8 cellular contexts compared by ENCODE assay signal in genomic region chr19:13847033-13847899, GRCh38. TPM values are rescaled to one million over a fixed set of nuclear protein-coding genes. Genes with fewer than 3 reads are reported as not detected.
DNase-seq lines count a peak whose midpoint lies in the region; ATAC-seq, FAIRE-seq and TF ChIP-seq lines count a peak whose summit lies in the region.

No MANE protein-coding gene starts in this region.

- H3K27me3 ChIP-seq in BE2C (no peaks in the 10 kb centered on the region), endothelial cell of umbilical vein (ENCODE audit: control insufficient read depth in 2 of 2, insufficient read depth in 2 of 2, low read length in 2 of 2) (no peaks in the 10 kb centered on the region), mononuclear cell (ENCODE audit: insufficient read depth, low read length) (no peaks in the 10 kb centered on the region)

- TF ChIP-seq CTCF in BE2C (IDR thresholded peaks at IDR 0.05; ENCODE audit: low read depth, low read length) (peak; percentile 26; the same call in 1 of the 2 replicates), endothelial cell of umbilical vein (IDR thresholded peaks at IDR 0.05; ENCODE audit: extremely low read depth in 1 of 2, insufficient read depth in 1 of 2, low read depth in 1 of 2, low read length in 2 of 2) (peak in 1 of 2 donors; percentile 13)

- dilution Hi-C loops in endothelial cell of umbilical vein (cut with MboI; ENCODE audit: extremely low pct_ligation_motif_present, low sequenced_read_pairs): no loop called here

- FAIRE-seq in endothelial cell of umbilical vein (lab: Jason Lieb, UNC): peak; percentile 77

- ATAC-seq in HG03558 (IDR thresholded peaks at IDR 0.05; ENCODE audit: extremely low read depth, unreplicated experiment): peak; percentile 9

- H3K4me1 ChIP-seq in BE2C (peaks cover 32% of the 10 kb centered on the region), endothelial cell of umbilical vein (ENCODE audit: control insufficient read depth, extremely low read depth, insufficient read depth, low read length) (peaks cover 46% of the 10 kb centered on the region), mononuclear cell (ENCODE audit: insufficient read depth, low read length) (peaks cover 87% of the 10 kb centered on the region)

- H3K9me3 ChIP-seq in BE2C: no peaks in the 10 kb centered on the region
- H3K9me3 ChIP-seq in endothelial cell of umbilical vein (replicated peaks; ENCODE audit: control insufficient read depth, insufficient read depth, low read length): no peaks in the 10 kb centered on the region
- H3K9me3 ChIP-seq in mononuclear cell (ENCODE audit: low read depth, low read length): no peaks in the 10 kb centered on the region

- H3K4me3 ChIP-seq in BE2C (ENCODE audit: low read depth, low read length): peak overlapping the region; percentile 65
- H3K4me3 ChIP-seq in endothelial cell of umbilical vein (replicated peaks in 1 of 3; ENCODE audit: insufficient read depth in 1 of 3, low read depth in 1 of 3, low read length in 3 of 3): peak overlapping the region in 2 of 3 experiments; percentile 1 to 48
- H3K4me3 ChIP-seq in mononuclear cell (ENCODE audit: low read length): peak overlapping the region; percentile 41

- DNase-seq in BE2C: peak; percentile 95
- DNase-seq in GM19240 (ENCODE audit: insufficient read length, low spot score): peak; percentile 65
- peak; percentile 77 for DNase-seq in NOMO-1 treated with DMSO at 0.1 percent for 48 hours (lab: John Stamatoyannopoulos, UW; ENCODE audit: unreplicated experiment)
- DNase-seq in activated CD8-positive, alpha-beta memory T cell treated with anti-CD3 and anti-CD28 coated beads, Interleukin-2, amount 50 U/mL, for 4 hours: peak; percentile 93
- DNase-seq in endothelial cell of umbilical vein (ENCODE audit: low read depth, low spot score): peak; percentile 89
- peak; percentile 80 to 83 for DNase-seq in stimulated activated CD8-positive, alpha-beta memory T cell treated with anti-CD3 and anti-CD28 coated beads, Interleukin-2, amount 100 ng/mL, for 1 hour (ENCODE audit: low read depth in 2 of 2)

- H3K36me3 ChIP-seq in BE2C (no peaks in the 10 kb centered on the region), endothelial cell of umbilical vein (ENCODE audit: control insufficient read depth in 2 of 2, extremely low read depth in 1 of 2, insufficient read depth in 2 of 2, low read length in 2 of 2) (no peaks in the 10 kb centered on the region)

- peak overlapping the region; percentile 53 for H3K4me2 ChIP-seq in endothelial cell of umbilical vein (ENCODE audit: insufficient read depth, low read length)

- peak overlapping the region; percentile 96 for H3K9ac ChIP-seq in endothelial cell of umbilical vein (replicated peaks; ENCODE audit: extremely low read depth, insufficient read depth, low read length)

- POLR2A ChIA-PET in endothelial cell of umbilical vein (lab: Charles Lee): interaction anchor here (0.6 to 2.4 kb wide), 4 partner anchors 11 to 51 kb away, joined by 3 to 12 read pairs (median 10); no protein-coding TSS in a partner anchor

- peaks cover 7% of the 10 kb centered on the region for H3K79me2 ChIP-seq in endothelial cell of umbilical vein (ENCODE audit: control insufficient read depth, insufficient read depth, low read length)

- H3K9me1 ChIP-seq in endothelial cell of umbilical vein (replicated peaks; ENCODE audit: control insufficient read depth, extremely low read depth, insufficient read depth, low read length): no peaks in the 10 kb centered on the region

- peak; percentile 26 for TF ChIP-seq POLR2A in endothelial cell of umbilical vein (IDR thresholded peaks at IDR 0.05; ENCODE audit: low read depth, low read length)

- TSS peak; percentile 31 for BruUV-seq in endothelial cell of umbilical vein (replicated peaks; lab: Mats Ljungman, UMichigan)

- intact Hi-C loops in endothelial cell of umbilical vein (cut with micrococcal nuclease): loop anchor here (1.0 kb wide), 2 partner anchors 8 to 15 kb away; no protein-coding TSS in a partner anchor

- no peak overlapping the region for H2AFZ ChIP-seq in endothelial cell of umbilical vein (ENCODE audit: low read depth, low read length)

- H4K20me1 ChIP-seq in endothelial cell of umbilical vein (replicated peaks; ENCODE audit: control insufficient read depth, extremely low read depth, insufficient read depth, low read length): no peaks in the 10 kb centered on the region

- CTCF ChIA-PET in endothelial cell of umbilical vein (lab: Charles Lee): interaction anchor here (0.7 to 3.1 kb wide), 4 partner anchors 8 to 63 kb away, joined by 3 to 19 read pairs (median 6); no protein-coding TSS in a partner anchor

- H3K27ac ChIP-seq in endothelial cell of umbilical vein (ENCODE audit: insufficient read depth, low read depth, low read length): peak overlapping the region; percentile 99

TF ChIP-seq in endothelial cell of umbilical vein, 7 proteins besides CTCF, POLR2A, EP300 and RAD21:
- no peak for TF ChIP-seq EZH2 (IDR thresholded peaks at IDR 0.05; ENCODE audit: borderline replicate concordance, low read depth, low read length, severe bottlenecking)
- TF ChIP-seq GATA2 (IDR thresholded peaks at IDR 0.05; ENCODE audit: insufficient read depth, insufficient read length, low read depth, low read length): no peak
- TF ChIP-seq JUN (IDR thresholded peaks at IDR 0.05; ENCODE audit: borderline replicate concordance, insufficient read depth, insufficient read length, low read depth): peak; percentile 72
- peak; percentile 80 for TF ChIP-seq FOS (IDR thresholded peaks at IDR 0.05; ENCODE audit: borderline replicate concordance, insufficient read depth, low read length)
- TF ChIP-seq POLR2AphosphoS5 (IDR thresholded peaks at IDR 0.05; ENCODE audit: insufficient read depth, low read depth, low read length): peak; percentile 69
TF ChIP-seq in endothelial cell of umbilical vein: peak in this region for 3.

RNA-seq across cellular contexts. Expression of gene NANOS3, which starts 29.7 kb away (rescaled TPM):
- polyA plus RNA-seq in BE2C (2012; ENCODE audit: insufficient read depth, insufficient read length, low read depth): 3.6 TPM
- total RNA-seq in endothelial cell of umbilical vein (3.4 and 4.4 TPM in 2 replicates), mononuclear cell (not detected)
- polyA plus RNA-seq in endothelial cell of umbilical vein: 1.0 and 1.5 TPM in 2 replicates
- 0.38 and 0.93 TPM in 2 replicates for polyA plus RNA-seq in endothelial cell of umbilical vein (2011; cell fraction: cytosol; rRNA removed)
- polyA plus RNA-seq in endothelial cell of umbilical vein (2011; cell fraction: nucleus; rRNA removed): 0.55 and 1.3 TPM in 2 replicates
- polyA plus RNA-seq in endothelial cell of umbilical vein (2012): 1.6 and 1.7 TPM in 2 replicates
- 0.72 TPM in 1 of 2 replicates, not detected in the other for polyA minus RNA-seq in endothelial cell of umbilical vein
- polyA minus RNA-seq in endothelial cell of umbilical vein (2011; cell fraction: cytosol; rRNA and poly(A)+ RNA removed): not detected
- 2.5 TPM in 1 of 2 replicates, not detected in the other for polyA minus RNA-seq in endothelial cell of umbilical vein (2011; cell fraction: nucleus; rRNA and poly(A)+ RNA removed)

RNA-seq across cellular contexts. Expression of gene ZSWIM4, which starts 52.0 kb away (rescaled TPM):
- polyA plus RNA-seq in BE2C (2012; ENCODE audit: insufficient read depth, insufficient read length, low read depth): 13.4 TPM
- total RNA-seq in endothelial cell of umbilical vein (23.1 and 26.6 TPM in 2 replicates), mononuclear cell (1.5 TPM)
- polyA plus RNA-seq in endothelial cell of umbilical vein: 12.7 and 14.9 TPM in 2 replicates
- polyA plus RNA-seq in endothelial cell of umbilical vein (2011; cell fraction: cytosol; rRNA removed): 8.0 and 11.1 TPM in 2 replicates
- 11.2 and 13.0 TPM in 2 replicates for polyA plus RNA-seq in endothelial cell of umbilical vein (2011; cell fraction: nucleus; rRNA removed)
- 7.9 and 16.2 TPM in 2 replicates for polyA plus RNA-seq in endothelial cell of umbilical vein (2012)
- 13.0 and 15.9 TPM in 2 replicates for polyA minus RNA-seq in endothelial cell of umbilical vein
- polyA minus RNA-seq in endothelial cell of umbilical vein (2011; cell fraction: cytosol; rRNA and poly(A)+ RNA removed): 3.5 TPM
- 8.1 and 16.3 TPM in 2 replicates for polyA minus RNA-seq in endothelial cell of umbilical vein (2011; cell fraction: nucleus; rRNA and poly(A)+ RNA removed)

RNA-seq across cellular contexts. Expression of gene BRME1, which starts 58.7 kb away (rescaled TPM):
- polyA plus RNA-seq in BE2C (2012; ENCODE audit: insufficient read depth, insufficient read length, low read depth): 3.8 TPM
- total RNA-seq in endothelial cell of umbilical vein (1.5 and 2.5 TPM in 2 replicates), mononuclear cell (0.10 TPM)
- polyA plus RNA-seq in endothelial cell of umbilical vein: 0.69 and 0.86 TPM in 2 replicates
- 0.39 and 0.76 TPM in 2 replicates for polyA plus RNA-seq in endothelial cell of umbilical vein (2011; cell fraction: cytosol; rRNA removed)
- 2.4 and 2.9 TPM in 2 replicates for polyA plus RNA-seq in endothelial cell of umbilical vein (2011; cell fraction: nucleus; rRNA removed)
- polyA plus RNA-seq in endothelial cell of umbilical vein (2012): 0.50 and 1.1 TPM in 2 replicates
- polyA minus RNA-seq in endothelial cell of umbilical vein: 0.56 and 0.66 TPM in 2 replicates
- 5.5 TPM for polyA minus RNA-seq in endothelial cell of umbilical vein (2011; cell fraction: cytosol; rRNA and poly(A)+ RNA removed)
- polyA minus RNA-seq in endothelial cell of umbilical vein (2011; cell fraction: nucleus; rRNA and poly(A)+ RNA removed): 0.82 and 1.2 TPM in 2 replicates

RNA-seq across cellular contexts. Expression of gene CC2D1A, which starts 58.7 kb away (rescaled TPM):
- polyA plus RNA-seq in BE2C (2012; ENCODE audit: insufficient read depth, insufficient read length, low read depth): 20.2 TPM
- 29.8 and 33.7 TPM in 2 replicates for total RNA-seq in endothelial cell of umbilical vein
- polyA plus RNA-seq in endothelial cell of umbilical vein: 13.6 and 14.9 TPM in 2 replicates
- 8.8 and 11.9 TPM in 2 replicates for polyA plus RNA-seq in endothelial cell of umbilical vein (2011; cell fraction: cytosol; rRNA removed)
- polyA plus RNA-seq in endothelial cell of umbilical vein (2011; cell fraction: nucleus; rRNA removed): 52.8 and 58.8 TPM in 2 replicates
- polyA plus RNA-seq in endothelial cell of umbilical vein (2012): 18.0 and 20.7 TPM in 2 replicates
- polyA minus RNA-seq in endothelial cell of umbilical vein: 7.1 and 12.5 TPM in 2 replicates
- 12.3 TPM for polyA minus RNA-seq in endothelial cell of umbilical vein (2011; cell fraction: cytosol; rRNA and poly(A)+ RNA removed)
- 12.0 and 18.0 TPM in 2 replicates for polyA minus RNA-seq in endothelial cell of umbilical vein (2011; cell fraction: nucleus; rRNA and poly(A)+ RNA removed)
- 8.2 TPM for total RNA-seq in mononuclear cell

Comparison
In these comparisons a context has a peak if more than half of its experiments do, and no peak if none do; other contexts are left out.
1. Peak in every context shown above with its lines: DNase-seq, ATAC-seq, H3K4me3 ChIP-seq and H3K27ac ChIP-seq.